In the genomic region with DNA sequence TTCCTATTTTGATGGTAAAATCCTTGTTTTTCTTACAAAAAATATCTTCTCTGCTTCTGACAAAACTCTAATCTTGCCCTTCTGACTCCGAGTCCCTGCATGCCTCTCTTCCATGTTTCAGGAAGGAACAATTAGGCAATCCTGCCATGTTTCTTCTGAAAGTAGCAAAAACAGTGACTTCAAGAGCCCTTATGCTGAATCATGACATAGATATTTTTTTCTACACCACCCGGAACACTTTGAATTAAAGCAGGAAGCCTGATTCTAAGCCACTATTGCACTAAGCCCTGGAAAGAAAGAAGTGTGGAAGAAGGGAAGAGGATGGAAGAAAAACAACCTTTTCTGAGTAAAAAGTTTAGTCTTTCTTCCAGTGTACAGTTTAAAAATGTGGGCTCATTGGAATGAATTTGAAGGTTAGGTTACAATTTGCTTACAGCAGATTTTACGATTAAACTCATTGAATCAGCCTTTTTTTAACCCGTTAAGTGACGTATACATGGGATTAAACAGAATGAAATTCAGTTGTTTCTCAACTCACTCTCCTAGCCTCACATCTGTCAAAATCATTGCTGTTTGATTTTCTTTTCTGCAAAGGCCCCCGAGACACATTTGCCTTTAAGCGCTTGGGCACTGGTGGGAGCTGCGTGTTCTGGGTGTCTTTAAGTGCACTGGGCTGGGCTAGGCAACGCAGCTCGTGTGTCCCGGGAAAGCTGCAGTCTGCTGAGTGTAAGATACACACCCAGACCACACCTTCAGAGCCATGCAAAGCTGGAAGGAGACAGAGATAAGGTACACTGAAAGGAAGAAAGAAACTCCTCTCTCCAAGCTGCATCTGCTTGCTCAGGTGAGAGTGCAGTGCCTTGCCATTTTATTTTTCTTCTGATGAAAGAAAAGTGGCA, we compare ENCODE assay signal across 1 cellular context.
TF ChIP-seq lines count a peak whose summit lies in the region.

No MANE protein-coding gene starts in this region.

TF ChIP-seq in HepG2, 621 proteins besides CTCF, POLR2A, EP300 and RAD21 (continued from another document):
- TF ChIP-seq, protein P1, sequence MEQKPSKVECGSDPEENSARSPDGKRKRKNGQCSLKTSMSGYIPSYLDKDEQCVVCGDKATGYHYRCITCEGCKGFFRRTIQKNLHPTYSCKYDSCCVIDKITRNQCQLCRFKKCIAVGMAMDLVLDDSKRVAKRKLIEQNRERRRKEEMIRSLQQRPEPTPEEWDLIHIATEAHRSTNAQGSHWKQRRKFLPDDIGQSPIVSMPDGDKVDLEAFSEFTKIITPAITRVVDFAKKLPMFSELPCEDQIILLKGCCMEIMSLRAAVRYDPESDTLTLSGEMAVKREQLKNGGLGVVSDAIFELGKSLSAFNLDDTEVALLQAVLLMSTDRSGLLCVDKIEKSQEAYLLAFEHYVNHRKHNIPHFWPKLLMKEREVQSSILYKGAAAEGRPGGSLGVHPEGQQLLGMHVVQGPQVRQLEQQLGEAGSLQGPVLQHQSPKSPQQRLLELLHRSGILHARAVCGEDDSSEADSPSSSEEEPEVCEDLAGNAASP (CRISPR knock-in tag; IDR thresholded peaks at IDR 0.05; ENCODE audit: borderline replicate concordance): no peak
- TF ChIP-seq PAX8 (CRISPR knock-in tag; IDR thresholded peaks at IDR 0.05; ENCODE audit: borderline replicate concordance) (no peak), ZSCAN29 (CRISPR knock-in tag; conservative IDR thresholded peaks at IDR 0.05) (no peak), SMAD3 (CRISPR knock-in tag; IDR thresholded peaks at IDR 0.05) (no peak), ZKSCAN8 (CRISPR knock-in tag; IDR thresholded peaks at IDR 0.05; ENCODE audit: borderline replicate concordance) (no peak), ZNF3 (CRISPR knock-in tag; IDR thresholded peaks at IDR 0.05) (no peak), TAF15 (IDR thresholded peaks at IDR 0.05; ENCODE audit: low read depth, low read length, poor library complexity, severe bottlenecking) (no peak), ZNF776 (CRISPR knock-in tag; IDR thresholded peaks at IDR 0.05) (no peak)
- TF ChIP-seq, protein P2, sequence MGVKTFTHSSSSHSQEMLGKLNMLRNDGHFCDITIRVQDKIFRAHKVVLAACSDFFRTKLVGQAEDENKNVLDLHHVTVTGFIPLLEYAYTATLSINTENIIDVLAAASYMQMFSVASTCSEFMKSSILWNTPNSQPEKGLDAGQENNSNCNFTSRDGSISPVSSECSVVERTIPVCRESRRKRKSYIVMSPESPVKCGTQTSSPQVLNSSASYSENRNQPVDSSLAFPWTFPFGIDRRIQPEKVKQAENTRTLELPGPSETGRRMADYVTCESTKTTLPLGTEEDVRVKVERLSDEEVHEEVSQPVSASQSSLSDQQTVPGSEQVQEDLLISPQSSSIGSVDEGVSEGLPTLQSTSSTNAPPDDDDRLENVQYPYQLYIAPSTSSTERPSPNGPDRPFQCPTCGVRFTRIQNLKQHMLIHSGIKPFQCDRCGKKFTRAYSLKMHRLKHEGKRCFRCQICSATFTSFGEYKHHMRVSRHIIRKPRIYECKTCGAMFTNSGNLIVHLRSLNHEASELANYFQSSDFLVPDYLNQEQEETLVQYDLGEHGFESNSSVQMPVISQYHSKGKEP (CRISPR knock-in tag; IDR thresholded peaks at IDR 0.05): no peak
- TF ChIP-seq, protein P3, sequence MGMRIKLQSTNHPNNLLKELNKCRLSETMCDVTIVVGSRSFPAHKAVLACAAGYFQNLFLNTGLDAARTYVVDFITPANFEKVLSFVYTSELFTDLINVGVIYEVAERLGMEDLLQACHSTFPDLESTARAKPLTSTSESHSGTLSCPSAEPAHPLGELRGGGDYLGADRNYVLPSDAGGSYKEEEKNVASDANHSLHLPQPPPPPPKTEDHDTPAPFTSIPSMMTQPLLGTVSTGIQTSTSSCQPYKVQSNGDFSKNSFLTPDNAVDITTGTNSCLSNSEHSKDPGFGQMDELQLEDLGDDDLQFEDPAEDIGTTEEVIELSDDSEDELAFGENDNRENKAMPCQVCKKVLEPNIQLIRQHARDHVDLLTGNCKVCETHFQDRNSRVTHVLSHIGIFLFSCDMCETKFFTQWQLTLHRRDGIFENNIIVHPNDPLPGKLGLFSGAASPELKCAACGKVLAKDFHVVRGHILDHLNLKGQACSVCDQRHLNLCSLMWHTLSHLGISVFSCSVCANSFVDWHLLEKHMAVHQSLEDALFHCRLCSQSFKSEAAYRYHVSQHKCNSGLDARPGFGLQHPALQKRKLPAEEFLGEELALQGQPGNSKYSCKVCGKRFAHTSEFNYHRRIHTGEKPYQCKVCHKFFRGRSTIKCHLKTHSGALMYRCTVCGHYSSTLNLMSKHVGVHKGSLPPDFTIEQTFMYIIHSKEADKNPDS (CRISPR knock-in tag; IDR thresholded peaks at IDR 0.05): no peak
- TF ChIP-seq, protein P4, sequence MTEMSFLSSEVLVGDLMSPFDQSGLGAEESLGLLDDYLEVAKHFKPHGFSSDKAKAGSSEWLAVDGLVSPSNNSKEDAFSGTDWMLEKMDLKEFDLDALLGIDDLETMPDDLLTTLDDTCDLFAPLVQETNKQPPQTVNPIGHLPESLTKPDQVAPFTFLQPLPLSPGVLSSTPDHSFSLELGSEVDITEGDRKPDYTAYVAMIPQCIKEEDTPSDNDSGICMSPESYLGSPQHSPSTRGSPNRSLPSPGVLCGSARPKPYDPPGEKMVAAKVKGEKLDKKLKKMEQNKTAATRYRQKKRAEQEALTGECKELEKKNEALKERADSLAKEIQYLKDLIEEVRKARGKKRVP (CRISPR knock-in tag; IDR thresholded peaks at IDR 0.05): no peak
